Comparison of ENCODE assay signal across 24 cellular contexts in the genomic region with DNA sequence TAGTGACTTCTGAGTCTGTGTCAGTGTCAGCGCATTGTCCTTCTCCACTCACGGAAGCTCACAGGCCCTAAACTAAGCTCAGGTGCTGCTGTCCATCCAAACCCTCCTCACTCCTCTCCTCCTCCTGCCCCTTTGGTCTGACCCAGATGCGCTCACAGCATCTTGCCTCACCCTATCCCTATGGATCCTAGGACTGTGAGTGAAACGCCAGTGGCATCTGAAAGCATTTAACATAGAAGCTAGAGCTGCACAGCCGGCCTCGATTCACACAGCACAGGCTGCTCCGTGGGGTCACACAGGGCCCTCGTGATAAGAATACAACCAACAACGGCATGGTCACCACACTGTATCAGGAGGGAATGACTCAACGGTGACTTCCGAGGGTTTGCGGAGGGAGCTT.
DNase-seq lines count a peak whose midpoint lies in the region; TF ChIP-seq lines count a peak whose summit lies in the region.
"Had no signal": no experiment of that assay in that cellular context is flagged by ENCODE, and none has a peak within 500 bp of the region (broad histone marks: within the 10 kb centered on the region; RNA-seq: fewer than 3 reads in every experiment).

No MANE protein-coding gene starts in this region.

- no peak overlapping the region for H2AFZ ChIP-seq in osteoblast (ENCODE audit: low read length)

- TF ChIP-seq CTCF in osteoblast (IDR thresholded peaks at IDR 0.05; ENCODE audit: extremely low read depth, low read depth, low read length) (no peak), spleen (IDR thresholded peaks at IDR 0.05 in 8 of 11, conservative IDR thresholded peaks at IDR 0.05 in 3 of 11) (no peak), left ventricle myocardium inferior (IDR thresholded peaks at IDR 0.05; ENCODE audit: borderline replicate concordance) (no peak)

- H3K4me1 ChIP-seq in osteoblast (ENCODE audit: insufficient read depth, low read length) = no peaks in the 10 kb centered on the region
- no peaks in the 10 kb centered on the region for H3K4me1 ChIP-seq in spleen
- H3K4me1 ChIP-seq in left ventricle myocardium inferior = no peaks in the 10 kb centered on the region
- H3K4me1 ChIP-seq: BE2C had no signal

- no peaks in the 10 kb centered on the region for H3K79me2 ChIP-seq in osteoblast (ENCODE audit: insufficient read depth, low read length)

- H3K27ac ChIP-seq in osteoblast (ENCODE audit: low read depth, low read length) (no peak overlapping the region), spleen (no peak overlapping the region), left ventricle myocardium inferior (replicated peaks) (no peak overlapping the region)
- H3K27ac ChIP-seq: BLaER1 had no signal

- intact Hi-C loops in spleen (cut with DNase I; ENCODE audit: low total_unique reads) (no loop called here), left ventricle myocardium inferior (cut with micrococcal nuclease) (no loop called here)

- DNase-seq in mesenteric fat pad (ENCODE audit: low spot score) (peak; percentile 77), osteoblast (ENCODE audit: insufficient read length, low spot score, missing footprints) (peak; percentile 21), spleen (peak; percentile 28), SK-N-DZ (ENCODE audit: low spot score) (no peak), SHP77 (lab: John Stamatoyannopoulos, UW) (no peak), left ventricle myocardium inferior (no peak)
- DNase-seq in activated naive CD4-positive, alpha-beta T cell treated with anti-CD3 and anti-CD28 coated beads, Interleukin-2, amount 50 U/mL, for 16 hours = no peak
- DNase-seq: 8988T; ACHN; BE2C; C1 segment of cervical spinal cord; CD4-positive, alpha-beta memory T cell; CD4-positive, CD25-positive, alpha-beta regulatory T cell; CD8-positive, alpha-beta memory T cell; COR-L47; DMS 273 treated with DMSO at 0.1 percent for 48 hours; DMS153; DMS53; DMS79; DND-41; EL; GDM1 had no signal

- H3K4me2 ChIP-seq in osteoblast (ENCODE audit: insufficient read depth, low read length) = no peak overlapping the region
- H3K4me2 ChIP-seq: BLaER1 had no signal

- 82 to 89% (median 85%) methylated on average over 12 of the region's 12 CpGs for WGBS in spleen, 5 donors

- no peak for TF ChIP-seq POLR2A in spleen (IDR thresholded peaks at IDR 0.05)

- H3K36me3 ChIP-seq in osteoblast (ENCODE audit: insufficient read depth, low read length) (no peaks in the 10 kb centered on the region), spleen (no peaks in the 10 kb centered on the region), left ventricle myocardium inferior (no peaks in the 10 kb centered on the region)
- H3K36me3 ChIP-seq: BE2C, BLaER1 had no signal

- H3K4me3 ChIP-seq in osteoblast (ENCODE audit: insufficient read depth, low read length) (no peak overlapping the region), spleen (no peak overlapping the region), left ventricle myocardium inferior (no peak overlapping the region)
- H3K4me3 ChIP-seq: BLaER1, GM12878 had no signal

- no peaks in the 10 kb centered on the region for H3K27me3 ChIP-seq in osteoblast (ENCODE audit: insufficient read depth, low read length)
- peaks cover 0 to 5% (median 0%) of the 10 kb centered on the region in 7 donors for H3K27me3 ChIP-seq in spleen (replicated peaks in 1 of 7)
- peaks cover 52% of the 10 kb centered on the region for H3K27me3 ChIP-seq in left ventricle myocardium inferior (ENCODE audit: low read depth)
- H3K27me3 ChIP-seq: BLaER1 had no signal

- H3K9me3 ChIP-seq in osteoblast (ENCODE audit: low read depth, low read length) (no peaks in the 10 kb centered on the region), spleen (no peaks in the 10 kb centered on the region), left ventricle myocardium inferior (replicated peaks) (no peaks in the 10 kb centered on the region)
- H3K9me3 ChIP-seq: BE2C, BLaER1 had no signal

- H4K20me1 ChIP-seq in osteoblast (ENCODE audit: insufficient read depth, low read length) = no peaks in the 10 kb centered on the region
- H4K20me1 ChIP-seq: BLaER1 had no signal

Comparison
In these comparisons a context has a peak if more than half of its experiments do, and no peak if none do; other contexts are left out.
1. DNase-seq: peak in mesenteric fat pad (single experiment), osteoblast (single experiment) and spleen (single experiment); none in SK-N-DZ (single experiment), SHP77 (0 of 2), left ventricle myocardium inferior (single experiment) and activated naive CD4-positive, alpha-beta T cell treated with anti-CD3 and anti-CD28 coated beads, Interleukin-2, amount 50 U/mL, for 16 hours (single experiment).